In the genomic region with DNA sequence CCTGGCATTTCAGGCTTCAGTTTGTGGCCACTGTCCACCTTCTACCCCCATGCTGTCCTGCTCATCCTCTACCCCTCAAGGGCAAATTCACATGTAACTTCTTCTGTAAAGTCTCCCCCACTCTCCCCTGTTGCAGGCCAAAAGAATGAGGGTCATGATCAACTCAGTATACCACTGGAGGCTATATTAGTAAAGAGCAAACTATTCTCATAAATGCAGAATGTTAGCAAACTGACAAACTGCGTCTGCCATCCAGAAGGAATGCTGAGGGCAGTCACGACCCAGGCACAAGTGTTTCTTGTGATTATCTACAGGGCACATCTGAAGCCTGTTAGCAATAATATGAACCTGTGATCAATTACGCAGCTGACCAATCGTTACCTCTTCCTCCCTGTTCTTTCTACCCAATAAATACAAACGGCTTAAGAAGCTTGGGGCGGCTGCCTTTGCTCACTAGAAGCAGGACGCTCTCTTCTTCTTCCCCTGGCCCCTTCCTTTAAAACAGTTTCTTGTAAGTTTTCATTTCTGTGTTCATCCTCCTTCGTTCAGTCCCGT, we compare ENCODE assay signal across 23 cellular contexts. TPM values are rescaled to one million over a fixed set of nuclear protein-coding genes. Genes with fewer than 3 reads are reported as not detected.
A peak's percentile ranks its signal among the peaks of the same experiment; 100 is the strongest.
DNase-seq lines count a peak whose midpoint lies in the region; ATAC-seq, FAIRE-seq and TF ChIP-seq lines count a peak whose summit lies in the region.
"Had no signal": no experiment of that assay in that cellular context is flagged by ENCODE, and none has a peak within 500 bp of the region (broad histone marks: within the 10 kb centered on the region; RNA-seq: fewer than 3 reads in every experiment).

No MANE protein-coding gene starts in this region.

- H3K79me2 ChIP-seq in HepG2 (ENCODE audit: insufficient read depth, low read length): no peaks in the 10 kb centered on the region

- DNase-seq in HepG2 (ENCODE audit: low spot score): no peak
- no peak for DNase-seq in right lobe of liver
- DNase-seq in HFFc6: peak; percentile 80
- peak; percentile 3 for DNase-seq in fibroblast of the conjunctiva (ENCODE audit: low read depth)
- no peak for DNase-seq in HUDEP-2 (lab: John Stamatoyannopoulos, UW; ENCODE audit: unreplicated experiment in 76 of 76)
- DNase-seq in stimulated activated CD4-positive, alpha-beta T cell treated with anti-CD3 and anti-CD28 coated beads, Interleukin-1b, Interleukin-23, amount 100 ng/mL, for 48 hours: no peak
- DNase-seq: CD4-positive, CD25-positive, alpha-beta regulatory T cell; DMS79; MM.1S; NCI-H1048; NCI-H1417 treated with DMSO at 0.1 percent for 48 hours; NCI-H187; NCI-H2107; NCI-H69; Peyer's patch; T-cell had no signal

- POLR2A ChIA-PET in HepG2 (lab: Yijun Ruan, JAX): no interaction called here

- peaks cover 41% of the 10 kb centered on the region for H3K36me3 Mint-ChIP-seq in HFFc6 (ENCODE audit: low read depth)
- H3K36me3 Mint-ChIP-seq: CD4-positive, CD25-positive, alpha-beta regulatory T cell; T-cell had no signal

- H3K27ac ChIP-seq in HepG2 (ENCODE audit: extremely low read length, insufficient read depth, low read length) (peak overlapping the region; percentile 7), right lobe of liver (no peak overlapping the region)
- H3K27ac ChIP-seq: 22Rv1, Peyer's patch had no signal

- no peak overlapping the region for H3K9ac ChIP-seq in HepG2 (ENCODE audit: insufficient read depth, low read depth, low read length)

- TF ChIP-seq POLR2A in HepG2 (IDR thresholded peaks at IDR 0.05; ENCODE audit: insufficient read depth in 1 of 2, low read depth in 2 of 2, low read length in 2 of 2): no peak
- no peak for TF ChIP-seq POLR2A in right lobe of liver (IDR thresholded peaks at IDR 0.05)

- H3K4me2 ChIP-seq in HepG2 (ENCODE audit: low read depth, low read length): no peak overlapping the region

- H3K36me3 ChIP-seq in HepG2 (replicated peaks in 1 of 2; ENCODE audit: control insufficient read depth in 1 of 2, insufficient read depth in 2 of 2, low read length in 2 of 2) (peaks cover 9 to 19% of the 10 kb centered on the region in 2 experiments), right lobe of liver (peaks cover 0 to 5% (median 1%) of the 10 kb centered on the region in 4 donors)

- in situ Hi-C loops in HepG2 (cut with HindIII; ENCODE audit: extremely low pct_ligation_motif_present, low pct_unique_long_range_greater_than_20kb): no loop called here

- TF ChIP-seq EP300 in HepG2 (IDR thresholded peaks at IDR 0.05; ENCODE audit: low read depth in 2 of 2, low read length in 2 of 2) (no peak), HepG2 (CRISPR knock-in tag; IDR thresholded peaks at IDR 0.05; ENCODE audit: borderline replicate concordance) (no peak)

- H4K20me1 ChIP-seq in HepG2 (ENCODE audit: insufficient read depth, low read length): no peaks in the 10 kb centered on the region

- TF ChIP-seq CTCF in HepG2 (CRISPR knock-in tag; IDR thresholded peaks at IDR 0.05) (no peak), right lobe of liver (IDR thresholded peaks at IDR 0.05) (no peak), HFFc6 (IDR thresholded peaks at IDR 0.05) (no peak)

- no peak for FAIRE-seq in HepG2 (lab: Jason Lieb, UNC)
- FAIRE-seq: GM12892, K562 had no signal

- no peak for TF ChIP-seq RAD21 in HepG2 (CRISPR knock-in tag; IDR thresholded peaks at IDR 0.05)

- no peak for ATAC-seq in HepG2
- no peak for ATAC-seq in right lobe of liver
- no peak for ATAC-seq in GM21786 (IDR thresholded peaks at IDR 0.05; ENCODE audit: unreplicated experiment)
- ATAC-seq in HG03135 (IDR thresholded peaks at IDR 0.05; ENCODE audit: unreplicated experiment): no peak
- ATAC-seq: K562, SK-N-SH treated with all-trans-retinoic acid at 6 μM for 48 hours, T-cell had no signal

- H3K27me3 Mint-ChIP-seq in HFFc6 (ENCODE audit: insufficient read depth): no peaks in the 10 kb centered on the region
- H3K27me3 Mint-ChIP-seq: CD4-positive, CD25-positive, alpha-beta regulatory T cell had no signal

- BruUV-seq in HepG2 (replicated peaks; lab: Mats Ljungman, UMichigan): no TSS peak

- H3K4me1 ChIP-seq in HepG2 (ENCODE audit: insufficient read depth, low read length) (peaks cover 40% of the 10 kb centered on the region), right lobe of liver (peaks cover 0 to 21% (median 0%) of the 10 kb centered on the region in 4 donors)
- H3K4me1 ChIP-seq: Peyer's patch had no signal

- H3K9me3 Mint-ChIP-seq in HFFc6: no peaks in the 10 kb centered on the region
- H3K9me3 Mint-ChIP-seq: CD4-positive, CD25-positive, alpha-beta regulatory T cell; T-cell had no signal

- peak overlapping the region; percentile 92 for H3K27ac Mint-ChIP-seq in HFFc6
- H3K27ac Mint-ChIP-seq: B cell; CD4-positive, CD25-positive, alpha-beta regulatory T cell; T-cell had no signal

- H3K4me3 Mint-ChIP-seq in HFFc6: peak overlapping the region; percentile 74
- H3K4me3 Mint-ChIP-seq: B cell; CD4-positive, CD25-positive, alpha-beta regulatory T cell; T-cell had no signal

- CTCF ChIA-PET in HepG2 (lab: Yijun Ruan, JAX; ENCODE audit: low intra/inter-chr PET ratio, low total read pairs): no interaction called here

- WGBS in HepG2 (ENCODE audit: low lambda C conversion rate): 95% methylated on average over 9 of the region's 9 CpGs
- WGBS in right lobe of liver (ENCODE audit: insufficient coverage, low coverage, low lambda C conversion rate, missing lambda C conversion rate): 86% methylated on average over 7 of the region's 9 CpGs

- intact Hi-C loops in HepG2 (cut with micrococcal nuclease; ENCODE audit: unreplicated experiment): no loop called here
- intact Hi-C loops in right lobe of liver (cut with DNase I): loop anchor here in 1 of 2 donors (10.0 kb wide), 1 partner anchor 169 kb away; no protein-coding TSS in a partner anchor

- H3K27me3 ChIP-seq in HepG2 (ENCODE audit: control insufficient read depth in 1 of 2, insufficient read depth in 2 of 2, low read length in 2 of 2) (no peaks in the 10 kb centered on the region), right lobe of liver (no peaks in the 10 kb centered on the region)
- H3K27me3 ChIP-seq: Peyer's patch had no signal

- peaks cover 61% of the 10 kb centered on the region for H3K4me1 Mint-ChIP-seq in HFFc6 (ENCODE audit: low read depth)
- H3K4me1 Mint-ChIP-seq: B cell, T-cell had no signal

- H3K9me3 ChIP-seq in HepG2 (ENCODE audit: low read length) (no peaks in the 10 kb centered on the region), right lobe of liver (no peaks in the 10 kb centered on the region)
- H3K9me3 ChIP-seq: Peyer's patch had no signal

- H2AFZ ChIP-seq in HepG2 (ENCODE audit: low read length): no peak overlapping the region

- no peak overlapping the region for H3K4me3 ChIP-seq in HepG2 (replicated peaks in 1 of 3; ENCODE audit: insufficient read depth in 1 of 3, low read depth in 2 of 3, low read length in 3 of 3)
- no peak overlapping the region for H3K4me3 ChIP-seq in right lobe of liver
- H3K4me3 ChIP-seq: K562, Peyer's patch had no signal

RNA-seq across cellular contexts. Expression of a gene that starts 58.3 kb away (rescaled TPM):
- total RNA-seq in HepG2 (2016; rRNA removed; fragmentation: Illumina TruSeq; extraction: Trizol) (67.5 and 99.8 TPM in 2 replicates), right lobe of liver (10 to 100 TPM; 34.6 to 52.8 (median 40.8) TPM)
- total RNA-seq in HepG2 (2016; cell fraction: cytosol; rRNA removed; fragmentation: Illumina TruSeq; extraction: Trizol; ENCODE audit: low read depth): 127 and 147 TPM in 2 replicates
- total RNA-seq in HepG2 (2016; cell fraction: insoluble cytoplasmic fraction; rRNA removed; fragmentation: Illumina TruSeq; extraction: Trizol): 68.9 and 96.4 TPM in 2 replicates
- 82.3 and 91.0 TPM in 2 replicates for total RNA-seq in HepG2 (2016; cell fraction: membrane; rRNA removed; fragmentation: Illumina TruSeq; extraction: Trizol)
- 59.8 and 61.0 TPM in 2 replicates for total RNA-seq in HepG2 (2016; cell fraction: nucleus; rRNA removed; fragmentation: Illumina TruSeq; extraction: Trizol)
- polyA plus RNA-seq in HepG2 (2011; rRNA removed): 40.3 and 45.8 TPM in 2 replicates
- polyA plus RNA-seq in HepG2 (2011; cell fraction: cytosol; rRNA removed): 21.7 and 32.6 TPM in 2 replicates
- polyA plus RNA-seq in HepG2 (2011; cell fraction: nucleus; rRNA removed): 33.2 and 41.7 TPM in 2 replicates
- polyA plus RNA-seq in HepG2 (2012): 73.2 and 109 TPM in 2 replicates
- 13.9 and 14.1 TPM in 2 replicates for polyA plus RNA-seq in HepG2 (2016; cell fraction: cytosol; fragmentation: Illumina TruSeq; extraction: Trizol; ENCODE audit: low read depth)
- polyA plus RNA-seq in HepG2 (2016; cell fraction: insoluble cytoplasmic fraction; fragmentation: Illumina TruSeq; extraction: Trizol; ENCODE audit: low read depth): 101 and 102 TPM in 2 replicates
- 27.0 and 27.3 TPM in 2 replicates for polyA plus RNA-seq in HepG2 (2016; cell fraction: membrane; fragmentation: Illumina TruSeq; extraction: Trizol; ENCODE audit: low read depth)
- polyA plus RNA-seq in HepG2 (2016; cell fraction: nucleus; fragmentation: Illumina TruSeq; extraction: Trizol; ENCODE audit: insufficient read depth, low read depth): 55.0 TPM in 2 replicates
- polyA minus RNA-seq in HepG2 (2011; rRNA and poly(A)+ RNA removed; ENCODE audit: low replicate concordance): 19.0 and 33.7 TPM in 2 replicates
- polyA minus RNA-seq in HepG2 (2011; cell fraction: cytosol; rRNA and poly(A)+ RNA removed): 67.6 and 75.0 TPM in 2 replicates
- polyA minus RNA-seq in HepG2 (2011; cell fraction: nucleus; rRNA and poly(A)+ RNA removed): 90.5 and 106 TPM in 2 replicates
- 100 to 1,000 TPM; 102 to 127 (median 114) TPM for total RNA-seq in HFFc6 (2021; fragmentation: NEBNext Ultra II Directional; extraction: Animal tissue kit (Norgen Biotek cat#: 25700))
- total RNA-seq: B cell had no signal
- polyA plus RNA-seq: K562 had no signal

RNA-seq across cellular contexts. Expression of a gene that starts 58.7 kb away (rescaled TPM):
- total RNA-seq in HepG2 (2016; rRNA removed; fragmentation: Illumina TruSeq; extraction: Trizol) (22.5 and 24.7 TPM in 2 replicates), right lobe of liver (10 to 100 TPM; 13.0 to 55.1 (median 34.4) TPM)
- 2.8 and 3.4 TPM in 2 replicates for total RNA-seq in HepG2 (2016; cell fraction: cytosol; rRNA removed; fragmentation: Illumina TruSeq; extraction: Trizol; ENCODE audit: low read depth)
- 23.3 TPM in 2 replicates for total RNA-seq in HepG2 (2016; cell fraction: insoluble cytoplasmic fraction; rRNA removed; fragmentation: Illumina TruSeq; extraction: Trizol)
- total RNA-seq in HepG2 (2016; cell fraction: membrane; rRNA removed; fragmentation: Illumina TruSeq; extraction: Trizol): 18.1 and 21.3 TPM in 2 replicates
- total RNA-seq in HepG2 (2016; cell fraction: nucleus; rRNA removed; fragmentation: Illumina TruSeq; extraction: Trizol): 15.8 TPM in 2 replicates
- polyA plus RNA-seq in HepG2 (2011; rRNA removed): 21.2 and 21.4 TPM in 2 replicates
- 16.7 and 19.2 TPM in 2 replicates for polyA plus RNA-seq in HepG2 (2011; cell fraction: cytosol; rRNA removed)
- 9.7 and 10.8 TPM in 2 replicates for polyA plus RNA-seq in HepG2 (2011; cell fraction: nucleus; rRNA removed)
- 35.4 and 36.3 TPM in 2 replicates for polyA plus RNA-seq in HepG2 (2012)
- 2.6 and 2.8 TPM in 2 replicates for polyA plus RNA-seq in HepG2 (2016; cell fraction: cytosol; fragmentation: Illumina TruSeq; extraction: Trizol; ENCODE audit: low read depth)
- polyA plus RNA-seq in HepG2 (2016; cell fraction: insoluble cytoplasmic fraction; fragmentation: Illumina TruSeq; extraction: Trizol; ENCODE audit: low read depth): 30.8 and 30.9 TPM in 2 replicates
- polyA plus RNA-seq in HepG2 (2016; cell fraction: membrane; fragmentation: Illumina TruSeq; extraction: Trizol; ENCODE audit: low read depth): 12.6 and 14.5 TPM in 2 replicates
- 25.4 and 26.3 TPM in 2 replicates for polyA plus RNA-seq in HepG2 (2016; cell fraction: nucleus; fragmentation: Illumina TruSeq; extraction: Trizol; ENCODE audit: insufficient read depth, low read depth)
- 8.3 and 28.5 TPM in 2 replicates for polyA minus RNA-seq in HepG2 (2011; rRNA and poly(A)+ RNA removed; ENCODE audit: low replicate concordance)
- polyA minus RNA-seq in HepG2 (2011; cell fraction: cytosol; rRNA and poly(A)+ RNA removed): 31.9 and 34.1 TPM in 2 replicates
- polyA minus RNA-seq in HepG2 (2011; cell fraction: nucleus; rRNA and poly(A)+ RNA removed): 15.5 and 17.7 TPM in 2 replicates
- total RNA-seq in HFFc6 (2021; fragmentation: NEBNext Ultra II Directional; extraction: Animal tissue kit (Norgen Biotek cat#: 25700)): 10 to 100 TPM in 4 of 6 experiments, 1 to 10 TPM in 2; 9.4 to 12.3 (median 10.4) TPM
- polyA plus RNA-seq: K562 had no signal

Comparison
In these comparisons a context has a peak if more than half of its experiments do, and no peak if none do; other contexts are left out.
1. DNase-seq: peak in HFFc6 (single experiment) and fibroblast of the conjunctiva (single experiment); none in HepG2 (single experiment), right lobe of liver (0 of 3), HUDEP-2 (0 of 76) and stimulated activated CD4-positive, alpha-beta T cell treated with anti-CD3 and anti-CD28 coated beads, Interleukin-1b, Interleukin-23, amount 100 ng/mL, for 48 hours (single experiment).